In the genomic region with DNA sequence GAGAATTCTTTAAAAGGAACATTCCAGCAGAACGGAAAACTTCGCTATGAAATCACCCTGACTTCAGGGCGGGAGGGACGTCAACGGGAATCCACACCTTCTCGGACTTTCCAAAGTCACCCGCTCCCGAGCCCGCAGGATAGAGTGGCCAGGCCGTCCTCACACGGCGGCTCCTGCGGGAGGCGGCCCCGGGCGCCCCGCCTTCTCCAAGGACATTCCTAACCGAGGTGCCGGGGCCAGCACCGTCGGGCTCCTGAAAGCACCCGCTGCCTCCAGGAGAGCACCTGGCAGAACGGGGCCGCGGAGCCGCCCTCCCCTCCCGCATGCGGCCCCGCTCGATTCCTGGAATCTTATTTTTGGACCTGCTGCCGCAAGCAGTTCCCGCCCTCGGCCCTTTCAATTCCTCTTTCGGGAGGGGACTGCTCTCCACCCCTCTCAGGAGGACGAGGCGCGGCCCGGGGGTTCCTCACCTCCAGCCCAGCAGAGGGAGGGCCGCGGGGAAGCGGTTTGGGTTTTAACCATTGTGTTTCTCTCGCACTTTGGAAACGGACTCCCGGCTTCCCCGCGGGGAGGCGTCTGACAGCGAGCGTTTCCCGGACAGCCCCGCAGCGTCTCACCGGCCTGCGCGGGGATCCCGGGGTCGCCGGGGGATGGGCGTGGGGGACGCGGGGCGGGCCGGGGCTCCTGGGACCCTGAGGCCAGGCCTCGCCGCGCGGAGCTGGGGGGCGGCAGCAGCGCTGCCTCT, we compare ENCODE assay signal across 8 cellular contexts. TPM values are rescaled to one million over a fixed set of nuclear protein-coding genes. Genes with fewer than 3 reads are reported as not detected.
DNase-seq lines count a peak whose midpoint lies in the region; ATAC-seq and TF ChIP-seq lines count a peak whose summit lies in the region.

No MANE protein-coding gene starts in this region.

- peak in 2 of 4 donors; percentile 15 to 62 for TF ChIP-seq EP300 in upper lobe of left lung (IDR thresholded peaks at IDR 0.05)

- peak; percentile 46 for DNase-seq in AG10803 (ENCODE audit: low read depth)
- no peak for DNase-seq in SK-N-MC (ENCODE audit: low read depth, low spot score)
- peak; percentile 48 for DNase-seq in epithelial cell of esophagus (ENCODE audit: low read depth)
- peak; percentile 49 for DNase-seq in midbrain (lab: John Stamatoyannopoulos, UW)
- peak; percentile 57 to 91 for DNase-seq in upper lobe of left lung
- DNase-seq in NCI-H446 (lab: John Stamatoyannopoulos, UW) = no peak

- H3K9me3 ChIP-seq in SK-N-MC (ENCODE audit: low read depth, low read length) (no peaks in the 10 kb centered on the region), upper lobe of left lung (no peaks in the 10 kb centered on the region)

- ATAC-seq in GM21423 (IDR thresholded peaks at IDR 0.05; ENCODE audit: unreplicated experiment) = peak; percentile 48
- ATAC-seq in upper lobe of left lung (ENCODE audit: low FRiP score in 2 of 2) = peak; percentile 64 to 69
- no peak for ATAC-seq in HG02763 (IDR thresholded peaks at IDR 0.05; ENCODE audit: unreplicated experiment)

- 6 to 24% methylated on average over 10 to 57 of the region's 69 CpGs for WGBS in upper lobe of left lung, 2 donors

- H3K36me3 ChIP-seq in SK-N-MC (ENCODE audit: insufficient read depth, low read length) (no peaks in the 10 kb centered on the region), upper lobe of left lung (no peaks in the 10 kb centered on the region)

- peak in 3 of 4 donors; percentile 23 to 36 (median 27) for TF ChIP-seq POLR2A in upper lobe of left lung (IDR thresholded peaks at IDR 0.05)

- peaks cover 30 to 52% (median 35%) of the 10 kb centered on the region in 4 donors for H3K4me1 ChIP-seq in upper lobe of left lung

- peak overlapping the region; percentile 90 for H3K4me3 ChIP-seq in AG10803 (ENCODE audit: low read length)
- H3K4me3 ChIP-seq in SK-N-MC = peak overlapping the region; percentile 75
- H3K4me3 ChIP-seq in epithelial cell of esophagus (ENCODE audit: low read length) = peak overlapping the region; percentile 60
- peak overlapping the region; percentile 80 to 86 (median 84) for H3K4me3 ChIP-seq in upper lobe of left lung

- H3K9ac ChIP-seq in SK-N-MC (ENCODE audit: insufficient read length) = no peak overlapping the region

- H3K27ac ChIP-seq in SK-N-MC (no peak overlapping the region), upper lobe of left lung (peak overlapping the region; percentile 83 to 91 (median 88))

- peaks cover 0 to 12% (median 0%) of the 10 kb centered on the region in 4 donors for H3K27me3 ChIP-seq in upper lobe of left lung

- TF ChIP-seq CTCF in AG10803 (conservative IDR thresholded peaks at IDR 0.05; ENCODE audit: low read length) = peak; percentile 18; the same call in 1 of the 2 replicates
- TF ChIP-seq CTCF in epithelial cell of esophagus (IDR thresholded peaks at IDR 0.05; ENCODE audit: insufficient read depth, low read depth, low read length, missing control alignments) = peak; percentile 3
- no peak for TF ChIP-seq CTCF in upper lobe of left lung (IDR thresholded peaks at IDR 0.05)

RNA-seq across cellular contexts. Expression of a gene that starts 0.9 kb away (rescaled TPM):
- 100 to 1,000 TPM; 129 to 299 (median 180) TPM for total RNA-seq in upper lobe of left lung

Comparison
In these comparisons a context has a peak if more than half of its experiments do, and no peak if none do; other contexts are left out.
1. DNase-seq: peak in AG10803 (single experiment), epithelial cell of esophagus (single experiment), midbrain (single experiment) and upper lobe of left lung (2 of 2); none in SK-N-MC (single experiment) and NCI-H446 (0 of 2).
2. CTCF ChIP-seq: peak in AG10803 (single experiment) and epithelial cell of esophagus (single experiment); none in upper lobe of left lung (0 of 6).
3. Peak in every context shown above with its lines, with median percentiles within 50 percentile points of each other: H3K4me3 ChIP-seq.